In genomic region chr4:36320130-36320902, GRCh38 we compare ENCODE assay signal across 12 cellular contexts. TPM values are rescaled to one million over a fixed set of nuclear protein-coding genes. Genes with fewer than 3 reads are reported as not detected.
DNase-seq lines count a peak whose midpoint lies in the region; ATAC-seq, FAIRE-seq and TF ChIP-seq lines count a peak whose summit lies in the region.
"Had no signal": no experiment of that assay in that cellular context is flagged by ENCODE, and none has a peak within 500 bp of the region (broad histone marks: within the 10 kb centered on the region; RNA-seq: fewer than 3 reads in every experiment).

No MANE protein-coding gene starts in this region.

- peak; percentile 58 for ATAC-seq in GM18511 (IDR thresholded peaks at IDR 0.05; ENCODE audit: unreplicated experiment)
- ATAC-seq in GM19455 (IDR thresholded peaks at IDR 0.05; ENCODE audit: unreplicated experiment): peak; percentile 53
- peak; percentile 42 for ATAC-seq in HG03103 (IDR thresholded peaks at IDR 0.05; ENCODE audit: low read depth, unreplicated experiment)
- no peak for ATAC-seq in HepG2

- H3K27ac ChIP-seq in HepG2 (ENCODE audit: extremely low read length, insufficient read depth, low read length): no peak overlapping the region

- TF ChIP-seq EP300 in HepG2 (IDR thresholded peaks at IDR 0.05; ENCODE audit: low read depth in 2 of 2, low read length in 2 of 2) (no peak), HepG2 (CRISPR knock-in tag; IDR thresholded peaks at IDR 0.05; ENCODE audit: borderline replicate concordance) (no peak)

- H3K4me2 ChIP-seq in HepG2 (ENCODE audit: low read depth, low read length): no peak overlapping the region

- no peaks in the 10 kb centered on the region for H3K36me3 ChIP-seq in HepG2 (replicated peaks in 1 of 2; ENCODE audit: control insufficient read depth in 1 of 2, insufficient read depth in 2 of 2, low read length in 2 of 2)

- DNase-seq in activated naive CD8-positive, alpha-beta T cell treated with anti-CD3 and anti-CD28 coated beads for 36 hours: no peak
- no peak for DNase-seq in DMS79 (lab: John Stamatoyannopoulos, UW)
- DNase-seq in T1000 (lab: John Stamatoyannopoulos, UW): no peak
- no peak for DNase-seq in KBM-7
- DNase-seq in HepG2 (ENCODE audit: low spot score): no peak
- DNase-seq: activated CD8-positive, alpha-beta memory T cell treated with anti-CD3 and anti-CD28 coated beads, Interleukin-2, amount 50 U/mL, for 4 hours; NCI-H524 had no signal

- no TSS peak for BruUV-seq in HepG2 (replicated peaks; lab: Mats Ljungman, UMichigan)

- no peaks in the 10 kb centered on the region for H3K36me3 Mint-ChIP-seq in activated naive CD8-positive, alpha-beta T cell treated with anti-CD3 and anti-CD28 coated beads for 36 hours

- no peak for TF ChIP-seq POLR2A in HepG2 (IDR thresholded peaks at IDR 0.05; ENCODE audit: insufficient read depth in 1 of 2, low read depth in 2 of 2, low read length in 2 of 2)

- H3K27me3 ChIP-seq in HepG2 (ENCODE audit: control insufficient read depth in 1 of 2, insufficient read depth in 2 of 2, low read length in 2 of 2): no peaks in the 10 kb centered on the region

- 28% methylated on average over 6 of the region's 6 CpGs for WGBS in HepG2 (ENCODE audit: low lambda C conversion rate)

- no peak overlapping the region for H2AFZ ChIP-seq in HepG2 (ENCODE audit: low read length)

- no peak overlapping the region for H3K4me3 ChIP-seq in HepG2 (replicated peaks in 1 of 3; ENCODE audit: insufficient read depth in 1 of 3, low read depth in 2 of 3, low read length in 3 of 3)

- no peak for FAIRE-seq in HepG2 (lab: Jason Lieb, UNC)
- FAIRE-seq: bronchial epithelial cell had no signal

- intact Hi-C loops in HepG2 (cut with micrococcal nuclease; ENCODE audit: unreplicated experiment): no loop called here

- no peak for TF ChIP-seq CTCF in HepG2 (CRISPR knock-in tag; IDR thresholded peaks at IDR 0.05)

- peaks cover 62% of the 10 kb centered on the region for H3K4me1 Mint-ChIP-seq in activated naive CD8-positive, alpha-beta T cell treated with anti-CD3 and anti-CD28 coated beads for 36 hours

- no peaks in the 10 kb centered on the region for H3K79me2 ChIP-seq in HepG2 (ENCODE audit: insufficient read depth, low read length)

- TF ChIP-seq RAD21 in HepG2 (CRISPR knock-in tag; IDR thresholded peaks at IDR 0.05): no peak

- H3K9me3 Mint-ChIP-seq in activated naive CD8-positive, alpha-beta T cell treated with anti-CD3 and anti-CD28 coated beads for 36 hours: no peaks in the 10 kb centered on the region

- H3K9me3 ChIP-seq in HepG2 (ENCODE audit: low read length): no peaks in the 10 kb centered on the region

- H3K4me1 ChIP-seq in HepG2 (ENCODE audit: insufficient read depth, low read length): no peaks in the 10 kb centered on the region

- POLR2A ChIA-PET in HepG2 (lab: Yijun Ruan, JAX): no interaction called here

- CTCF ChIA-PET in HepG2 (lab: Yijun Ruan, JAX; ENCODE audit: low intra/inter-chr PET ratio, low total read pairs): no interaction called here

- no peaks in the 10 kb centered on the region for H3K27me3 Mint-ChIP-seq in activated naive CD8-positive, alpha-beta T cell treated with anti-CD3 and anti-CD28 coated beads for 36 hours

- H3K9ac ChIP-seq in HepG2 (ENCODE audit: insufficient read depth, low read depth, low read length): no peak overlapping the region

- H3K4me3 Mint-ChIP-seq in activated naive CD8-positive, alpha-beta T cell treated with anti-CD3 and anti-CD28 coated beads for 36 hours: no peak overlapping the region

- H3K27ac Mint-ChIP-seq in activated naive CD8-positive, alpha-beta T cell treated with anti-CD3 and anti-CD28 coated beads for 36 hours: peak overlapping the region; percentile 32

- no peaks in the 10 kb centered on the region for H4K20me1 ChIP-seq in HepG2 (ENCODE audit: insufficient read depth, low read length)

- in situ Hi-C loops in KBM-7 (cut with MboI; ENCODE audit: low pct_unique_long_range_greater_than_20kb, low sequenced_read_pairs) (no loop called here), HepG2 (cut with HindIII; ENCODE audit: extremely low pct_ligation_motif_present, low pct_unique_long_range_greater_than_20kb) (no loop called here)

TF ChIP-seq in HepG2, 621 proteins besides CTCF, POLR2A, EP300 and RAD21:
- TF ChIP-seq ZNF670 (CRISPR knock-in tag; IDR thresholded peaks at IDR 0.05; ENCODE audit: borderline replicate concordance): no peak
- TF ChIP-seq ZNF615 (CRISPR knock-in tag; IDR thresholded peaks at IDR 0.05; ENCODE audit: borderline replicate concordance): no peak
- no peak for TF ChIP-seq ZFP62 (CRISPR knock-in tag; IDR thresholded peaks at IDR 0.05)
- no peak for TF ChIP-seq ZSCAN5A (CRISPR knock-in tag; IDR thresholded peaks at IDR 0.05; ENCODE audit: borderline replicate concordance)
- no peak for TF ChIP-seq ZNF850 (CRISPR knock-in tag; conservative IDR thresholded peaks at IDR 0.05)
- TF ChIP-seq PLSCR1 (CRISPR knock-in tag; IDR thresholded peaks at IDR 0.05; ENCODE audit: borderline replicate concordance): no peak

RNA-seq across cellular contexts. Expression of gene DTHD1, which starts 38.9 kb away (rescaled TPM):
- total RNA-seq in activated naive CD8-positive, alpha-beta T cell treated with anti-CD3 and anti-CD28 coated beads for 36 hours: under 1 TPM; 0.08 to 0.12 TPM
- total RNA-seq in HepG2 (2016; rRNA removed; fragmentation: Illumina TruSeq; extraction: Trizol): not detected in 2 replicates
- total RNA-seq in HepG2 (2016; cell fraction: cytosol; rRNA removed; fragmentation: Illumina TruSeq; extraction: Trizol; ENCODE audit: low read depth): not detected in 2 replicates
- total RNA-seq in HepG2 (2016; cell fraction: insoluble cytoplasmic fraction; rRNA removed; fragmentation: Illumina TruSeq; extraction: Trizol): not detected in 2 replicates
- total RNA-seq in HepG2 (2016; cell fraction: membrane; rRNA removed; fragmentation: Illumina TruSeq; extraction: Trizol): not detected in 2 replicates
- not detected in 2 replicates for total RNA-seq in HepG2 (2016; cell fraction: nucleus; rRNA removed; fragmentation: Illumina TruSeq; extraction: Trizol)
- not detected in 2 replicates for polyA plus RNA-seq in HepG2 (2011; rRNA removed)
- polyA plus RNA-seq in HepG2 (2011; cell fraction: cytosol; rRNA removed): not detected in 2 replicates
- polyA plus RNA-seq in HepG2 (2011; cell fraction: nucleus; rRNA removed): not detected in 2 replicates
- not detected in 2 replicates for polyA plus RNA-seq in HepG2 (2012)
- not detected in 2 replicates for polyA plus RNA-seq in HepG2 (2016; cell fraction: cytosol; fragmentation: Illumina TruSeq; extraction: Trizol; ENCODE audit: low read depth)
- not detected in 2 replicates for polyA plus RNA-seq in HepG2 (2016; cell fraction: insoluble cytoplasmic fraction; fragmentation: Illumina TruSeq; extraction: Trizol; ENCODE audit: low read depth)
- not detected in 2 replicates for polyA plus RNA-seq in HepG2 (2016; cell fraction: membrane; fragmentation: Illumina TruSeq; extraction: Trizol; ENCODE audit: low read depth)
- not detected in 2 replicates for polyA plus RNA-seq in HepG2 (2016; cell fraction: nucleus; fragmentation: Illumina TruSeq; extraction: Trizol; ENCODE audit: insufficient read depth, low read depth)
- not detected in 2 replicates for polyA minus RNA-seq in HepG2 (2011; rRNA and poly(A)+ RNA removed; ENCODE audit: low replicate concordance)
- polyA minus RNA-seq in HepG2 (2011; cell fraction: cytosol; rRNA and poly(A)+ RNA removed): not detected in 2 replicates
- polyA minus RNA-seq in HepG2 (2011; cell fraction: nucleus; rRNA and poly(A)+ RNA removed): not detected in 2 replicates
- total RNA-seq: Daoy had no signal
